In genomic region chr4:185283723-185284122, GRCh38 we compare ENCODE assay signal across 20 cellular contexts.
A peak's percentile ranks its signal among the peaks of the same experiment; 100 is the strongest.
DNase-seq lines count a peak whose midpoint lies in the region; ATAC-seq, FAIRE-seq and TF ChIP-seq lines count a peak whose summit lies in the region.
"Had no signal": no experiment of that assay in that cellular context is flagged by ENCODE, and none has a peak within 500 bp of the region (broad histone marks: within the 10 kb centered on the region; RNA-seq: fewer than 3 reads in every experiment).

No MANE protein-coding gene starts in this region.

- peaks cover 0 to 8% of the 10 kb centered on the region in 2 experiments; a peak in 3 of 5 replicates for H3K4me1 ChIP-seq in K562 (replicated peaks in 1 of 2; ENCODE audit: control insufficient read depth in 2 of 2, insufficient read depth in 2 of 2, low read length in 2 of 2)
- peaks cover 8 to 45% of the 10 kb centered on the region in 2 donors for H3K4me1 ChIP-seq in thoracic aorta (ENCODE audit: control insufficient read depth in 1 of 2, low read depth in 2 of 2)
- no peaks in the 10 kb centered on the region for H3K4me1 ChIP-seq in small intestine (ENCODE audit: control insufficient read depth in 2 of 2, insufficient read depth in 1 of 2, low read depth in 1 of 2, low read length in 1 of 2)

- no peaks in the 10 kb centered on the region for H3K79me2 ChIP-seq in K562 (ENCODE audit: control insufficient read depth, insufficient read depth, low read length)

- CTCF ChIA-PET in K562 (lab: Yijun Ruan, JAX; ENCODE audit: low intra/inter-chr PET ratio), result no interaction called here

- no peak for TF ChIP-seq EP300 in K562 (IDR thresholded peaks at IDR 0.05; ENCODE audit: low read length)

- H3K9me1 ChIP-seq in K562 (ENCODE audit: control insufficient read depth, insufficient read depth, low read length), result no peaks in the 10 kb centered on the region

- 0 out of 2 replicates have a peak, but pooled peaks cover 3% of the 10 kb centered on the region for H4K20me1 ChIP-seq in K562 (replicated peaks; ENCODE audit: control insufficient read depth, insufficient read depth, low read length)

- intact Hi-C loops in K562 (cut with micrococcal nuclease), result no loop called here

- ATAC-seq in K562 (no peak), thoracic aorta (ENCODE audit: insufficient number of reproducible peaks, low FRiP score, low read depth) (no peak)
- ATAC-seq: left ventricle myocardium superior had no signal

- H3K27me3 ChIP-seq in K562 (ENCODE audit: control insufficient read depth in 2 of 2, insufficient read depth in 2 of 2, low read length in 2 of 2) (no peaks in the 10 kb centered on the region), thoracic aorta (replicated peaks; ENCODE audit: insufficient read depth) (no peaks in the 10 kb centered on the region), MG63 (no peaks in the 10 kb centered on the region), small intestine (ENCODE audit: control insufficient read depth in 2 of 2, insufficient read depth in 2 of 2, low read length in 2 of 2) (no peaks in the 10 kb centered on the region)
- H3K27me3 ChIP-seq: ovary had no signal

- DNase-seq in LHCN-M2 (ENCODE audit: low read depth), result peak; percentile 69
- DNase-seq in K562 (ENCODE audit: extremely low read depth in 1 of 4, low spot score in 3 of 4), result no peak
- peak; percentile 56 for DNase-seq in fibroblast of pulmonary artery (ENCODE audit: low read depth)
- no peak for DNase-seq in thoracic aorta (ENCODE audit: low spot score)
- no peak for DNase-seq in MG63
- DNase-seq in COLO668 (lab: John Stamatoyannopoulos, UW; ENCODE audit: unreplicated experiment), result no peak
- DNase-seq in small intestine, result no peak
- DNase-seq: activated B cell treated with CpG ODN at 0.5 μM for 24 hours; activated naive CD8-positive, alpha-beta T cell treated with anti-CD3 and anti-CD28 coated beads, Interleukin-2, amount 10 ng/mL, durations not matched to agents 7 days and 5 days; cerebellar nuclear complex; KG1; left ventricle myocardium superior; NCI-H1092; NCI-H2081 treated with DMSO at 0.1 percent for 48 hours; NCI-H510A treated with DMSO at 0.1 percent for 48 hours; ovary; stimulated activated CD4-positive, alpha-beta T cell treated with anti-CD3 and anti-CD28 coated beads, Interleukin-4, amount 100 ng/mL, for 1 hour had no signal

- H3K36me3 ChIP-seq in K562 (ENCODE audit: control insufficient read depth, insufficient read depth, low read length), result no peaks in the 10 kb centered on the region; the same call in 2 of the 3 replicates
- H3K36me3 ChIP-seq in thoracic aorta, result no peaks in the 10 kb centered on the region
- no peaks in the 10 kb centered on the region for H3K36me3 ChIP-seq in MG63
- H3K36me3 ChIP-seq in small intestine (ENCODE audit: control insufficient read depth in 2 of 2, insufficient read depth in 2 of 2, low read length in 2 of 2), result no peaks in the 10 kb centered on the region
- H3K36me3 ChIP-seq: ovary had no signal

- no peak for TF ChIP-seq POLR2A in K562 (conservative IDR thresholded peaks at IDR 0.05)

- FAIRE-seq in K562 (lab: Jason Lieb, UNC), result no peak
- no peak for FAIRE-seq in small intestine (lab: Jason Lieb, UNC)
- FAIRE-seq: endometrium, GM12891 had no signal

- no peak for TF ChIP-seq RAD21 in K562 (CRISPR knock-in tag; conservative IDR thresholded peaks at IDR 0.05 in 1 of 2, IDR thresholded peaks at IDR 0.05 in 1 of 2)

- H3K27ac ChIP-seq in K562 (ENCODE audit: extremely low read depth, low read depth, low read length) (no peak overlapping the region), thoracic aorta (peak overlapping the region; percentile 7 to 15), small intestine (ENCODE audit: low read depth in 1 of 2, low read length in 1 of 2) (no peak overlapping the region)
- H3K27ac ChIP-seq: HL-60, ovary had no signal

- H3K4me3 ChIP-seq in K562 (no peak overlapping the region), fibroblast of pulmonary artery (replicated peaks; ENCODE audit: low read depth, low read length) (no peak overlapping the region), thoracic aorta (no peak overlapping the region), MG63 (no peak overlapping the region), small intestine (ENCODE audit: low read depth in 1 of 2, low read length in 2 of 2) (no peak overlapping the region)
- H3K4me3 ChIP-seq: ovary had no signal

- no peak overlapping the region for H3K4me2 ChIP-seq in K562 (ENCODE audit: insufficient read depth, low read length)

- in situ Hi-C loops in K562 (cut with MboI), result no loop called here

- POLR2A ChIA-PET in K562 (lab: Yijun Ruan, JAX), result interaction anchor here (0.5 kb wide), 1 partner anchor 18 kb away, joined by 3 read pairs; no protein-coding TSS in a partner anchor

- BruUV-seq in K562 (replicated peaks; lab: Mats Ljungman, UMichigan), result no TSS peak

- H3K9me3 ChIP-seq in K562 (replicated peaks; ENCODE audit: control insufficient read depth, insufficient read depth, low read depth, low read length) (no peaks in the 10 kb centered on the region), thoracic aorta (no peaks in the 10 kb centered on the region), MG63 (no peaks in the 10 kb centered on the region), small intestine (ENCODE audit: control insufficient read depth, low read depth) (no peaks in the 10 kb centered on the region)
- H3K9me3 ChIP-seq: ovary had no signal

- TF ChIP-seq CTCF in K562 (IDR thresholded peaks at IDR 0.05 in 2 of 3, conservative IDR thresholded peaks at IDR 0.05 in 1 of 3; ENCODE audit: insufficient read depth in 2 of 3, low read depth in 1 of 3, low read length in 3 of 3) (no peak), fibroblast of pulmonary artery (IDR thresholded peaks at IDR 0.05; ENCODE audit: low read length, missing control alignments) (no peak), thoracic aorta (IDR thresholded peaks at IDR 0.05) (no peak)

- H3K9ac ChIP-seq in K562 (ENCODE audit: insufficient read depth in 1 of 2, low read depth in 2 of 2, low read length in 2 of 2), result no peak overlapping the region

- no peak overlapping the region for H2AFZ ChIP-seq in K562 (ENCODE audit: low read depth, low read length)

TF ChIP-seq in K562, 482 proteins besides CTCF, POLR2A, EP300 and RAD21 (continues in another document):
- TF ChIP-seq SAP30 (IDR thresholded peaks at IDR 0.05; ENCODE audit: borderline replicate concordance, insufficient read depth, low read depth, low read length, poor library complexity, severe bottlenecking), result no peak
- no peak for TF ChIP-seq GABPB2 (CRISPR knock-in tag; conservative IDR thresholded peaks at IDR 0.05)
- no peak for TF ChIP-seq ZNF518B (CRISPR knock-in tag; IDR thresholded peaks at IDR 0.05)
- TF ChIP-seq JUND (IDR thresholded peaks at IDR 0.05; ENCODE audit: borderline replicate concordance, low read depth, low read length), result no peak
- peak; percentile 28; the same call in 1 of the 3 replicates for TF ChIP-seq JUND (tag; IDR thresholded peaks at IDR 0.05; ENCODE audit: borderline replicate concordance, low read depth, low read length)
- TF ChIP-seq MEF2A (IDR thresholded peaks at IDR 0.05; ENCODE audit: control insufficient read depth, low read depth, low read length), result no peak
- peak; percentile 70 for TF ChIP-seq FOSL1 (tag; conservative IDR thresholded peaks at IDR 0.05)
- no peak for TF ChIP-seq ZNF583 (CRISPR knock-in tag; IDR thresholded peaks at IDR 0.05)
- TF ChIP-seq HBP1 (CRISPR knock-in tag; IDR thresholded peaks at IDR 0.05), result no peak
- no peak for TF ChIP-seq ATF4 (CRISPR knock-in tag; IDR thresholded peaks at IDR 0.05)
- no peak for TF ChIP-seq ZNF444 (CRISPR knock-in tag; IDR thresholded peaks at IDR 0.05)

Comparison
In these comparisons a context has a peak if more than half of its experiments do, and no peak if none do; other contexts are left out.
1. DNase-seq: peak in LHCN-M2 (single experiment) and fibroblast of pulmonary artery (single experiment); none in K562 (0 of 4), thoracic aorta (single experiment), MG63 (single experiment), COLO668 (single experiment) and small intestine (single experiment).
2. H3K27ac ChIP-seq: peak in thoracic aorta (2 of 2); none in K562 (single experiment) and small intestine (0 of 2).